9 cellular contexts compared by ENCODE assay signal in genomic region chr17:81429353-81429774, GRCh38. TPM values are rescaled to one million over a fixed set of nuclear protein-coding genes. Genes with fewer than 3 reads are reported as not detected.
DNase-seq lines count a peak whose midpoint lies in the region; ATAC-seq, FAIRE-seq and TF ChIP-seq lines count a peak whose summit lies in the region.
"Had no signal": no experiment of that assay in that cellular context is flagged by ENCODE, and none has a peak within 500 bp of the region (broad histone marks: within the 10 kb centered on the region; RNA-seq: fewer than 3 reads in every experiment).

No MANE protein-coding gene starts in this region.

- H3K9ac ChIP-seq in GM12878 (ENCODE audit: control insufficient read depth, insufficient read depth, low read length): no peak overlapping the region
- no peak overlapping the region for H3K9ac ChIP-seq in endodermal cell (ENCODE audit: extremely low read depth, low read length, poor library complexity, severe bottlenecking)

- no peak for TF ChIP-seq RAD21 in GM12878 (IDR thresholded peaks at IDR 0.05; ENCODE audit: insufficient read depth, low read depth, low read length)

- TF ChIP-seq EP300 in GM12878 (IDR thresholded peaks at IDR 0.05; ENCODE audit: borderline replicate concordance in 1 of 2, control insufficient read depth in 1 of 2, low read depth in 2 of 2, low read length in 2 of 2): no peak

- H3K4me1 Mint-ChIP-seq in endodermal cell: no peaks in the 10 kb centered on the region

- intact Hi-C loops in GM12878 (cut with micrococcal nuclease; ENCODE audit: unreplicated experiment) (no loop called here), left colon (cut with DNase I, micrococcal nuclease) (no loop called here), aorta (cut with DNase I) (loop anchor here in 1 of 2 donors (2.0 kb wide), 2 partner anchors 35 to 51 kb away; partner anchors contain the start of gene BAHCC1)

- H3K27ac ChIP-seq in GM12878 (ENCODE audit: control insufficient read depth, insufficient read depth) (no peak overlapping the region), aorta (ENCODE audit: low read depth in 1 of 2, low read length in 2 of 2) (no peak overlapping the region), endodermal cell (ENCODE audit: low read depth, low read length) (no peak overlapping the region)

- H3K4me3 Mint-ChIP-seq in endodermal cell: no peak overlapping the region
- H3K4me3 Mint-ChIP-seq: dendritic cell treated with granulocyte-macrophage colony-stimulating factor and Interleukin-4, amounts not matched to agents 40 ng/mL and 50 ng/mL, for 4 days had no signal

- RAD21 ChIA-PET in GM12878 (lab: Charles Lee; ENCODE audit: unreplicated experiment): no interaction called here

- no peaks in the 10 kb centered on the region for H3K9me3 Mint-ChIP-seq in endodermal cell
- H3K9me3 Mint-ChIP-seq: dendritic cell treated with granulocyte-macrophage colony-stimulating factor and Interleukin-4, amounts not matched to agents 40 ng/mL and 50 ng/mL, for 4 days had no signal

- BruUV-seq in GM12878 (replicated peaks; lab: Mats Ljungman, UMichigan): no TSS peak

- H3K4me3 ChIP-seq in GM12878 (no peak overlapping the region), aorta (ENCODE audit: low read length in 2 of 2) (no peak overlapping the region), endodermal cell (ENCODE audit: low read length) (no peak overlapping the region)

- no peak overlapping the region for H2AFZ ChIP-seq in GM12878 (ENCODE audit: control insufficient read depth, low read depth, low read length)

- TF ChIP-seq CTCF in GM12878 (IDR thresholded peaks at IDR 0.05 in 2 of 3, conservative IDR thresholded peaks at IDR 0.05 in 1 of 3; ENCODE audit: control insufficient read depth in 2 of 3, extremely low read depth in 1 of 3, insufficient read depth in 1 of 3, low read depth in 3 of 3, low read length in 3 of 3) (no peak), endodermal cell (conservative IDR thresholded peaks at IDR 0.05) (no peak)

- H3K27me3 ChIP-seq in GM12878 (replicated peaks in 1 of 2; ENCODE audit: control insufficient read depth in 2 of 2, insufficient read depth in 2 of 2, low read length in 1 of 2): peaks cover 4 to 6% of the 10 kb centered on the region in 2 experiments; a peak in 2 of 4 replicates
- no peaks in the 10 kb centered on the region for H3K27me3 ChIP-seq in aorta (ENCODE audit: control insufficient read depth in 1 of 2, insufficient read depth in 2 of 2, low read length in 1 of 2)
- H3K27me3 ChIP-seq in endodermal cell (ENCODE audit: control insufficient read depth, insufficient read depth, low read length, poor library complexity, severe bottlenecking): no peaks in the 10 kb centered on the region

- H4K20me1 ChIP-seq in GM12878 (ENCODE audit: control insufficient read depth, insufficient read depth): no peaks in the 10 kb centered on the region

- H3K4me2 ChIP-seq in GM12878 (ENCODE audit: control insufficient read depth, insufficient read depth): no peak overlapping the region

- CTCF ChIA-PET in GM12878 (lab: Yijun Ruan, JAX): interaction anchor here (0.7 kb wide), 1 partner anchor 560 kb away, joined by 3 read pairs; no protein-coding TSS in a partner anchor

- peak; percentile 30; the same call in 2 of the 3 replicates for ATAC-seq in GM12878
- peak; percentile 70 for ATAC-seq in left colon
- peak; percentile 81 for ATAC-seq in aorta (ENCODE audit: low FRiP score)
- no peak for ATAC-seq in HG03520 (IDR thresholded peaks at IDR 0.05; ENCODE audit: unreplicated experiment)

- H3K27me3 Mint-ChIP-seq in endodermal cell (ENCODE audit: insufficient read depth): no peaks in the 10 kb centered on the region

- no peak for FAIRE-seq in GM12878 (lab: Jason Lieb, UNC)

- POLR2A ChIA-PET in GM12878 (lab: Charles Lee): no interaction called here

- H3K27ac Mint-ChIP-seq in endodermal cell: no peak overlapping the region
- H3K27ac Mint-ChIP-seq: dendritic cell treated with granulocyte-macrophage colony-stimulating factor and Interleukin-4, amounts not matched to agents 40 ng/mL and 50 ng/mL, for 4 days had no signal

- TF ChIP-seq POLR2A in GM12878 (IDR thresholded peaks at IDR 0.05; ENCODE audit: low read depth, low read length): no peak

- no peaks in the 10 kb centered on the region for H3K36me3 Mint-ChIP-seq in endodermal cell (ENCODE audit: low read depth)

- DNase-seq in COR-L47 (lab: John Stamatoyannopoulos, UW) (peak; percentile 93), NCI-H1436 treated with DMSO at 0.1 percent for 48 hours (lab: John Stamatoyannopoulos, UW) (peak; percentile 22), GM12878 (ENCODE audit: low read depth, low spot score) (no peak), left colon (peak; percentile 59 to 80), aorta (peak; percentile 82 to 94), endodermal cell (no peak), NCI-H526 treated with DMSO at 0.1 percent for 48 hours (lab: John Stamatoyannopoulos, UW) (no peak)

- in situ Hi-C loops in GM12878 (cut with MboI): no loop called here

- H3K9me3 ChIP-seq in GM12878 (replicated peaks; ENCODE audit: control insufficient read depth, insufficient read depth, low read length) (no peaks in the 10 kb centered on the region; the same call in 2 of the 3 replicates), aorta (ENCODE audit: control insufficient read depth, low read length) (no peaks in the 10 kb centered on the region), endodermal cell (ENCODE audit: control insufficient read depth, low read length) (no peaks in the 10 kb centered on the region)

- H3K4me1 ChIP-seq in GM12878 (ENCODE audit: control insufficient read depth, insufficient read depth, low read length) (no peaks in the 10 kb centered on the region), aorta (ENCODE audit: control insufficient read depth in 1 of 2, insufficient read depth in 2 of 2, low read length in 2 of 2) (no peaks in the 10 kb centered on the region), endodermal cell (ENCODE audit: control insufficient read depth, insufficient read depth, low read length) (no peaks in the 10 kb centered on the region)

- H3K36me3 ChIP-seq in GM12878 (ENCODE audit: control insufficient read depth in 2 of 2, insufficient read depth in 2 of 2, low read length in 1 of 2) (no peaks in the 10 kb centered on the region), aorta (ENCODE audit: control insufficient read depth in 1 of 2, insufficient read depth in 2 of 2, low read length in 1 of 2) (no peaks in the 10 kb centered on the region), endodermal cell (ENCODE audit: control insufficient read depth, insufficient read depth, low read length) (no peaks in the 10 kb centered on the region)

- WGBS in GM12878 (ENCODE audit: insufficient coverage, insufficient replicate concordance, low lambda C conversion rate, missing lambda C conversion rate): 5% methylated on average over 17 of the region's 22 CpGs
- 0% methylated on average over 8 to 22 of the region's 22 CpGs for WGBS in aorta, 2 donors
- WGBS in endodermal cell (ENCODE audit: insufficient coverage in 1 of 2, insufficient read length in 1 of 2), 2 experiments: 73 to 91% methylated on average over 3 to 22 of the region's 22 CpGs

- H3K79me2 ChIP-seq in GM12878 (ENCODE audit: control insufficient read depth, insufficient read depth, low read length): no peaks in the 10 kb centered on the region

- SMC1A ChIA-PET in GM12878 (lab: Charles Lee; ENCODE audit: uncharacterized antibody, unreplicated experiment): no interaction called here

TF ChIP-seq in GM12878, 131 proteins besides CTCF, POLR2A, EP300 and RAD21:
- TF ChIP-seq USF1 (IDR thresholded peaks at IDR 0.05; ENCODE audit: borderline replicate concordance, extremely low read length, insufficient read depth, low read depth, low read length) (no peak), BRCA1 (IDR thresholded peaks at IDR 0.05; ENCODE audit: low read depth, low read length) (no peak), NFIC (IDR thresholded peaks at IDR 0.05; ENCODE audit: low read depth, low read length) (no peak), BCL11A (IDR thresholded peaks at IDR 0.05; ENCODE audit: low read depth, low read length) (no peak), NBN (IDR thresholded peaks at IDR 0.05) (no peak), PAX8 (IDR thresholded peaks at IDR 0.05) (no peak), DPF2 (IDR thresholded peaks at IDR 0.05) (no peak)

RNA-seq across cellular contexts. Expression of gene BAHCC1, which starts 34.1 kb away (rescaled TPM):
- 0.32 and 0.84 TPM in 2 replicates for total RNA-seq in GM12878 (2013; cell fraction: nucleolus; rRNA removed)
- total RNA-seq in GM12878 (2014; rRNA removed) (under 0.01 TPM in 1 of 2 replicates, not detected in the other), GM12878 (2014; rRNA removed; fragmentation: Illumina TruSeq; extraction: Trizol) (not detected in 2 replicates), GM12878 (2021) (0.10 and 0.45 TPM in 2 replicates), left colon (10 to 100 TPM; 12.2 to 14.2 TPM), aorta (10 to 100 TPM; 22.8 to 49.3 TPM), endodermal cell (10 to 100 TPM; 63.9 to 78.1 TPM)
- not detected for polyA plus RNA-seq in GM12878 (2011; ENCODE audit: low read depth)
- polyA plus RNA-seq in GM12878 (2011; rRNA removed) (0.12 TPM in 1 of 2 replicates, not detected in the other), GM12878 (2014; fragmentation: Illumina TruSeq; extraction: Trizol) (not detected in 2 replicates), GM12878 (2014; fragmentation: Nextera tagmentation; extraction: Ambion mirVana) (not detected), GM12878 (2014; rRNA removed) (0.03 TPM in 2 replicates), GM12878 (2016; fragmentation: Nextera tagmentation; extraction: Ambion mirVana) (under 1 TPM in 1 of 2 experiments, not detected in 1; 0.14 TPM), aorta (10 to 100 TPM in 1 of 2 donors, 1 to 10 TPM in 1; 3.9 to 16.8 TPM)
- polyA plus RNA-seq in GM12878 (2011; cell fraction: cytosol; rRNA removed): 0.01 and 0.07 TPM in 2 replicates
- 0.32 and 0.75 TPM in 2 replicates for polyA plus RNA-seq in GM12878 (2011; cell fraction: nucleus; rRNA removed)
- 0.03 and 0.07 TPM in 2 replicates for polyA plus RNA-seq in GM12878 (2012)
- 0.10 TPM in 1 of 2 replicates, not detected in the other for polyA minus RNA-seq in GM12878 (2011; rRNA and poly(A)+ RNA removed)
- polyA minus RNA-seq in GM12878 (2011; cell fraction: cytosol; rRNA and poly(A)+ RNA removed): not detected in 2 replicates
- polyA minus RNA-seq in GM12878 (2011; cell fraction: nucleus; rRNA and poly(A)+ RNA removed): 0.48 and 0.67 TPM in 2 replicates
- 40.3 TPM for polyA plus RNA-seq in endodermal cell (2013, experiment 1 of 2)
- 37.2 TPM for polyA plus RNA-seq in endodermal cell (2013, experiment 2 of 2)

Comparison
In these comparisons a context has a peak if more than half of its experiments do, and no peak if none do; other contexts are left out.
1. DNase-seq: peak in COR-L47 (single experiment), NCI-H1436 treated with DMSO at 0.1 percent for 48 hours (single experiment), left colon (2 of 2) and aorta (2 of 2); none in GM12878 (single experiment), endodermal cell (single experiment) and NCI-H526 treated with DMSO at 0.1 percent for 48 hours (single experiment).
2. RNA of gene BAHCC1, which starts 34.1 kb away (total RNA-seq): 63.9 to 78.1 TPM in endodermal cell, 22.8 to 49.3 TPM in aorta and 12.2 to 14.2 TPM in left colon; under 0.01 to 0.84 TPM in GM12878; every median in the first group is over 4 times any median in the second.